ENCODE assay signal across 1 cellular context in genomic region chr1:178283409-178283808, GRCh38.
TF ChIP-seq lines count a peak whose summit lies in the region.

No MANE protein-coding gene starts in this region.

TF ChIP-seq in HepG2, 621 proteins besides CTCF, POLR2A, EP300 and RAD21:
- TF ChIP-seq NR2F6 (IDR thresholded peaks at IDR 0.05), result no peak
- no peak for TF ChIP-seq NR2F6 (CRISPR knock-in tag; IDR thresholded peaks at IDR 0.05)
- peak; percentile 17; the same call in 1 of the 2 replicates for TF ChIP-seq CEBPB (IDR thresholded peaks at IDR 0.05; ENCODE audit: borderline replicate concordance, low read depth, low read length)
